1 cellular context compared by ENCODE assay signal in the genomic region with DNA sequence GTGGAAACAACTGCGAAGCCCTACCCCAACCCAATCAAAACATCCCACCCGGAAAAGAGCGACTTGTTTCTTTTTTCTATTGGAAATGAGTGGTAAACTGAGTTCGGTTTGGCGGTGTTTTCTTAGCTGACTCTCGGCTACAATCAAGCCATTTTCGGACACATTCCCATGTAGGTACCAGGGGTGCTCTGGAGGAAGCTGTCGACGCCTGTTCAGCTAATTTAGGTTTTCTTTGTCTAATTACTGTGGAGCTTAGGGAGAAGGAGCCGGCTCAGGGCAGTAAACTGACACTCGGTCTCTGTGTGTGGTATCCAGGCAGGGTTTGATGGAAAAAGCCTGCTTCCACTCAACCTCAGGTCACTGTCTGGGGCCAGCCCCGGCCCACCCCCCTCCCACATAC.
A peak's percentile ranks its signal among the peaks of the same experiment; 100 is the strongest.
TF ChIP-seq lines count a peak whose summit lies in the region.

No MANE protein-coding gene starts in this region.

TF ChIP-seq in GM12878, 131 proteins besides CTCF, POLR2A, EP300 and RAD21:
- TF ChIP-seq, protein P1, sequence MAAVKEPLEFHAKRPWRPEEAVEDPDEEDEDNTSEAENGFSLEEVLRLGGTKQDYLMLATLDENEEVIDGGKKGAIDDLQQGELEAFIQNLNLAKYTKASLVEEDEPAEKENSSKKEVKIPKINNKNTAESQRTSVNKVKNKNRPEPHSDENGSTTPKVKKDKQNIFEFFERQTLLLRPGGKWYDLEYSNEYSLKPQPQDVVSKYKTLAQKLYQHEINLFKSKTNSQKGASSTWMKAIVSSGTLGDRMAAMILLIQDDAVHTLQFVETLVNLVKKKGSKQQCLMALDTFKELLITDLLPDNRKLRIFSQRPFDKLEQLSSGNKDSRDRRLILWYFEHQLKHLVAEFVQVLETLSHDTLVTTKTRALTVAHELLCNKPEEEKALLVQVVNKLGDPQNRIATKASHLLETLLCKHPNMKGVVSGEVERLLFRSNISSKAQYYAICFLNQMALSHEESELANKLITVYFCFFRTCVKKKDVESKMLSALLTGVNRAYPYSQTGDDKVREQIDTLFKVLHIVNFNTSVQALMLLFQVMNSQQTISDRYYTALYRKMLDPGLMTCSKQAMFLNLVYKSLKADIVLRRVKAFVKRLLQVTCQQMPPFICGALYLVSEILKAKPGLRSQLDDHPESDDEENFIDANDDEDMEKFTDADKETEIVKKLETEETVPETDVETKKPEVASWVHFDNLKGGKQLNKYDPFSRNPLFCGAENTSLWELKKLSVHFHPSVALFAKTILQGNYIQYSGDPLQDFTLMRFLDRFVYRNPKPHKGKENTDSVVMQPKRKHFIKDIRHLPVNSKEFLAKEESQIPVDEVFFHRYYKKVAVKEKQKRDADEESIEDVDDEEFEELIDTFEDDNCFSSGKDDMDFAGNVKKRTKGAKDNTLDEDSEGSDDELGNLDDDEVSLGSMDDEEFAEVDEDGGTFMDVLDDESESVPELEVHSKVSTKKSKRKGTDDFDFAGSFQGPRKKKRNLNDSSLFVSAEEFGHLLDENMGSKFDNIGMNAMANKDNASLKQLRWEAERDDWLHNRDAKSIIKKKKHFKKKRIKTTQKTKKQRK (IDR thresholded peaks at IDR 0.05; ENCODE audit: low read depth, low read length): no peak
- TF ChIP-seq EZH2 (IDR thresholded peaks at IDR 0.05; ENCODE audit: borderline replicate concordance, control insufficient read depth, low read depth, low read length) (peak; percentile 69; the same call in 1 of the 2 replicates), IKZF2 (IDR thresholded peaks at IDR 0.05) (no peak)
